ENCODE assay signal across 9 cellular contexts in the genomic region with DNA sequence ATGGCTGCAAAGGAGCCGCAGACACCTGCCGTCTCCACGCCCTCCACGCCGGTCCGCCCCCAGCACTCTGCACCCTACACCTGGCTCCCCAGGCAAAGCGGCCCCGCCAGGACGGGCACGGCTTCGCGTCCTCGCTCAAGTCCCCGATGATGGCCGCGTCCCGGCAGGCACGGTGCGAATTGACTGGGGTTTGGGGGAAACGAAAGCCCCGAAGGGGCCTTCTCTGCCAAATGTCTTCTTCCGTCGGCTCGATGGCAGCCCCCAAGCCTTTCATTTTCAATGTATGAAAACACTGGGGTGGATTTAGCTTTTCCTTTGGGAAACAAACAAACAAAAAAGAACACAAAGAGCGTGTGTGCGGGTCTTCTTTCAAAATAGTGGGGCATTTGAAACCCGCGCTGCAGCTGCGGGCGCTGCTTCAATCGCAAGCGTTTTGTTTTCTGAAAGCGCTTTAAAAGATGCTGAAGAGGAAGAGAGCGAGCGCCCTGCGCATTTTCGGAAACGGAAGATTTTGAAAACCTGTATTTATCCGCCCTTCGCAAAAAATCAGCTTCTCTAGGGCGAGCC.
A peak's percentile ranks its signal among the peaks of the same experiment; 100 is the strongest.
DNase-seq lines count a peak whose midpoint lies in the region; ATAC-seq lines count a peak whose summit lies in the region.
"Had no signal": no experiment of that assay in that cellular context is flagged by ENCODE, and none has a peak within 500 bp of the region (broad histone marks: within the 10 kb centered on the region; RNA-seq: fewer than 3 reads in every experiment).

No MANE protein-coding gene starts in this region.

- peak overlapping the region; percentile 41 for H3K4me2 ChIP-seq in trophoblast cell (ENCODE audit: low read length)

- no peak overlapping the region for H2BK12ac ChIP-seq in trophoblast cell (ENCODE audit: low read length)

- H3K9ac ChIP-seq in trophoblast cell (ENCODE audit: low read length), result no peak overlapping the region

- H3K27ac ChIP-seq in trophoblast cell (ENCODE audit: low read depth, low read length), result no peak overlapping the region

- H2BK120ac ChIP-seq in trophoblast cell (ENCODE audit: insufficient read depth, low read length, poor library complexity), result no peak overlapping the region

- H3K79me1 ChIP-seq in trophoblast cell (ENCODE audit: low read length), result no peaks in the 10 kb centered on the region

- no peak overlapping the region for H4K8ac ChIP-seq in trophoblast cell (ENCODE audit: low read depth, low read length)

- H3K23ac ChIP-seq in trophoblast cell (ENCODE audit: low read length), result no peak overlapping the region

- no peak overlapping the region for H2BK5ac ChIP-seq in trophoblast cell (ENCODE audit: low read depth, low read length, poor library complexity)

- no peak for ATAC-seq in HG02884 (IDR thresholded peaks at IDR 0.05; ENCODE audit: unreplicated experiment)

- WGBS in trophoblast cell (ENCODE audit: extremely low coverage, insufficient coverage, insufficient read length), result no CpG with 5 or more reads among the region's 41 CpGs

- H3K4me1 ChIP-seq in trophoblast cell (ENCODE audit: control insufficient read depth in 1 of 2, insufficient read depth in 2 of 2, low read length in 2 of 2), result peaks cover 2 to 3% of the 10 kb centered on the region in 2 experiments

- no peak overlapping the region for H2AK5ac ChIP-seq in trophoblast cell (ENCODE audit: low read length)

- H3K18ac ChIP-seq in trophoblast cell (ENCODE audit: low read length), result no peak overlapping the region

- H2AFZ ChIP-seq in trophoblast cell (ENCODE audit: insufficient read depth, low read length, poor library complexity), result no peak overlapping the region

- no peak overlapping the region for H3K4ac ChIP-seq in trophoblast cell (ENCODE audit: low read depth, low read length)

- no peaks in the 10 kb centered on the region for H3K36me3 ChIP-seq in trophoblast cell (ENCODE audit: control insufficient read depth in 1 of 2, insufficient read depth in 2 of 2, low read length in 2 of 2)

- peak; percentile 63 for DNase-seq in activated effector memory CD4-positive, alpha-beta T cell treated with anti-CD3 and anti-CD28 coated beads, Interleukin-2, amount 50 U/mL, for 16 hours
- no peak for DNase-seq in activated effector memory CD4-positive, alpha-beta T cell treated with Interleukin-2 at 50 U/mL for 16 hours
- peak; percentile 61 for DNase-seq in activated CD8-positive, alpha-beta memory T cell treated with anti-CD3 and anti-CD28 coated beads for 24 hours
- DNase-seq in germinal center (ENCODE audit: low spot score) (peak; percentile 24), trophoblast cell (peak in 1 of 2 donors; percentile 42), ureter (ENCODE audit: low spot score) (no peak), SIG-M5 treated with dmso at 0.1 percent for 504 hours (lab: John Stamatoyannopoulos, UW; ENCODE audit: unreplicated experiment) (no peak)
- DNase-seq: DND-41 had no signal

- no peak overlapping the region for H4K91ac ChIP-seq in trophoblast cell (ENCODE audit: low read depth, low read length)

- H3K14ac ChIP-seq in trophoblast cell (ENCODE audit: low read length), result no peak overlapping the region

- peaks cover 8% of the 10 kb centered on the region for H3K27me3 ChIP-seq in trophoblast cell (ENCODE audit: insufficient read depth, low read length)

- no peak overlapping the region for H3K4me3 ChIP-seq in trophoblast cell (ENCODE audit: low read depth, low read length)

- H3K9me3 ChIP-seq in trophoblast cell (ENCODE audit: insufficient read depth, low read depth, low read length), result peaks cover 2% of the 10 kb centered on the region

- no peak overlapping the region for H4K12ac ChIP-seq in trophoblast cell (ENCODE audit: low read depth, low read length)

- H3K79me2 ChIP-seq in trophoblast cell (ENCODE audit: control insufficient read depth, insufficient read depth, low read length, poor library complexity), result no peaks in the 10 kb centered on the region

Comparison
In these comparisons a context has a peak if more than half of its experiments do, and no peak if none do; other contexts are left out.
1. DNase-seq: peak in activated effector memory CD4-positive, alpha-beta T cell treated with anti-CD3 and anti-CD28 coated beads, Interleukin-2, amount 50 U/mL, for 16 hours (single experiment), activated CD8-positive, alpha-beta memory T cell treated with anti-CD3 and anti-CD28 coated beads for 24 hours (single experiment) and germinal center (single experiment); none in activated effector memory CD4-positive, alpha-beta T cell treated with Interleukin-2 at 50 U/mL for 16 hours (single experiment), ureter (single experiment) and SIG-M5 treated with dmso at 0.1 percent for 504 hours (single experiment).